Comparison of ENCODE assay signal across 8 cellular contexts in genomic region chr7:2527505-2528464, GRCh38. TPM values are rescaled to one million over a fixed set of nuclear protein-coding genes. Genes with fewer than 3 reads are reported as not detected.
A peak's percentile ranks its signal among the peaks of the same experiment; 100 is the strongest.
DNase-seq lines count a peak whose midpoint lies in the region; ATAC-seq, FAIRE-seq and TF ChIP-seq lines count a peak whose summit lies in the region.

No MANE protein-coding gene starts in this region.

- peak; percentile 66 for FAIRE-seq in endothelial cell of umbilical vein (lab: Jason Lieb, UNC)
- FAIRE-seq in GM12891 (lab: Jason Lieb, UNC) = no peak

- H4K20me1 ChIP-seq in endothelial cell of umbilical vein (replicated peaks; ENCODE audit: control insufficient read depth, extremely low read depth, insufficient read depth, low read length) = no peaks in the 10 kb centered on the region

- WGBS in HUES64 = 73% methylated on average over 17 of the region's 17 CpGs

- no peaks in the 10 kb centered on the region for H3K9me3 Mint-ChIP-seq in activated B cell treated with CpG ODN at 0.5 μM for 24 hours

- H3K4me3 Mint-ChIP-seq in activated B cell treated with CpG ODN at 0.5 μM for 24 hours = peak overlapping the region; percentile 79

- TF ChIP-seq POLR2A in endothelial cell of umbilical vein (IDR thresholded peaks at IDR 0.05; ENCODE audit: low read depth, low read length) (no peak), GM12891 (IDR thresholded peaks at IDR 0.05; ENCODE audit: low read depth, low read length) (no peak)

- peak; percentile 72 for DNase-seq in AG20443 (ENCODE audit: low spot score)
- no peak for DNase-seq in activated B cell treated with CpG ODN at 0.5 μM for 24 hours
- DNase-seq in endothelial cell of umbilical vein (ENCODE audit: low read depth, low spot score) = no peak
- peak; percentile 72 for DNase-seq in smooth muscle cell of the brain vasculature (ENCODE audit: low read depth, low spot score)
- DNase-seq in cerebellar nuclear complex (lab: John Stamatoyannopoulos, UW) = no peak
- no peak for DNase-seq in GM12891 (ENCODE audit: insufficient read length, low spot score)

- peaks cover 36% of the 10 kb centered on the region for H3K36me3 Mint-ChIP-seq in activated B cell treated with CpG ODN at 0.5 μM for 24 hours (ENCODE audit: low read depth)

- no peaks in the 10 kb centered on the region for H3K27me3 Mint-ChIP-seq in activated B cell treated with CpG ODN at 0.5 μM for 24 hours

- intact Hi-C loops in activated B cell treated with CpG ODN at 0.5 μM for 24 hours (cut with micrococcal nuclease) (loop anchor here (5.0 to 10.0 kb wide), 3 partner anchors 230 to 1303 kb away; partner anchors contain the start of gene MAD1L1), endothelial cell of umbilical vein (cut with micrococcal nuclease) (loop anchor here (2.0 to 10.0 kb wide), 2 partner anchors 27 to 123 kb away; partner anchors contain the start of genes BRAT1 and CHST12)

- H3K4me3 ChIP-seq in HUES64 (ENCODE audit: low read length) (no peak overlapping the region), endothelial cell of umbilical vein (replicated peaks in 1 of 3; ENCODE audit: insufficient read depth in 1 of 3, low read depth in 1 of 3, low read length in 3 of 3) (no peak overlapping the region)

- H3K27me3 ChIP-seq in HUES64 (ENCODE audit: insufficient read depth, low read length) = no peaks in the 10 kb centered on the region
- H3K27me3 ChIP-seq in endothelial cell of umbilical vein (ENCODE audit: control insufficient read depth in 2 of 2, insufficient read depth in 2 of 2, low read length in 2 of 2) = no peaks in the 10 kb centered on the region

- no peak overlapping the region for H2AFZ ChIP-seq in endothelial cell of umbilical vein (ENCODE audit: low read depth, low read length)

- H3K27ac ChIP-seq in HUES64 (ENCODE audit: low read depth, low read length) = peak overlapping the region; percentile 49; the same call in 1 of the 2 replicates
- H3K27ac ChIP-seq in endothelial cell of umbilical vein (ENCODE audit: insufficient read depth, low read depth, low read length) = no peak overlapping the region

- POLR2A ChIA-PET in activated B cell treated with CpG ODN at 0.5 μM for 24 hours (lab: Charles Lee) (interaction anchor here (0.7 to 5.7 kb wide), 10 partner anchors 7 to 1553 kb away, joined by 3 to 304 read pairs (median 7); partner anchors contain the start of genes IQCE and LFNG), endothelial cell of umbilical vein (lab: Charles Lee) (no interaction called here)

- peaks cover 81% of the 10 kb centered on the region for H3K4me1 Mint-ChIP-seq in activated B cell treated with CpG ODN at 0.5 μM for 24 hours

- peak overlapping the region; percentile 97 for H3K27ac Mint-ChIP-seq in activated B cell treated with CpG ODN at 0.5 μM for 24 hours

- H3K9me3 ChIP-seq in HUES64 (ENCODE audit: insufficient read depth, low read depth, low read length) = no peaks in the 10 kb centered on the region
- H3K9me3 ChIP-seq in endothelial cell of umbilical vein (replicated peaks; ENCODE audit: control insufficient read depth, insufficient read depth, low read length) = no peaks in the 10 kb centered on the region

- H3K4me1 ChIP-seq in HUES64 (ENCODE audit: insufficient read depth, low read length) = peaks cover 26% of the 10 kb centered on the region
- H3K4me1 ChIP-seq in endothelial cell of umbilical vein (ENCODE audit: control insufficient read depth, extremely low read depth, insufficient read depth, low read length) = peaks cover 47% of the 10 kb centered on the region

- BruUV-seq in endothelial cell of umbilical vein (replicated peaks; lab: Mats Ljungman, UMichigan) = no TSS peak

- dilution Hi-C loops in endothelial cell of umbilical vein (cut with MboI; ENCODE audit: extremely low pct_ligation_motif_present, low sequenced_read_pairs) = no loop called here

- H3K36me3 ChIP-seq in HUES64 (ENCODE audit: insufficient read depth, low read length) (peaks cover 35% of the 10 kb centered on the region), endothelial cell of umbilical vein (ENCODE audit: control insufficient read depth in 2 of 2, extremely low read depth in 1 of 2, insufficient read depth in 2 of 2, low read length in 2 of 2) (no peaks in the 10 kb centered on the region)

- no peak for ATAC-seq in activated B cell treated with CpG ODN at 0.5 μM for 24 hours (ENCODE audit: low read depth)
- no peak for ATAC-seq in HG02981 (IDR thresholded peaks at IDR 0.05; ENCODE audit: unreplicated experiment)

- CTCF ChIA-PET in activated B cell treated with CpG ODN at 0.5 μM for 24 hours (lab: Charles Lee) (interaction anchor here (1.1 to 2.7 kb wide), 2 partner anchors 59 to 182 kb away, joined by 4 to 7 read pairs; no protein-coding TSS in a partner anchor), endothelial cell of umbilical vein (lab: Charles Lee) (interaction anchor here (0.7 to 1.0 kb wide), 2 partner anchors 24 to 108 kb away, joined by 3 read pairs; no protein-coding TSS in a partner anchor)

- no peaks in the 10 kb centered on the region for H3K79me2 ChIP-seq in endothelial cell of umbilical vein (ENCODE audit: control insufficient read depth, insufficient read depth, low read length)

- no peak overlapping the region for H3K4me2 ChIP-seq in endothelial cell of umbilical vein (ENCODE audit: insufficient read depth, low read length)

- H3K9me1 ChIP-seq in endothelial cell of umbilical vein (replicated peaks; ENCODE audit: control insufficient read depth, extremely low read depth, insufficient read depth, low read length) = no peaks in the 10 kb centered on the region

- H3K9ac ChIP-seq in HUES64 (ENCODE audit: low read depth, low read length) = no peak overlapping the region
- no peak overlapping the region for H3K9ac ChIP-seq in endothelial cell of umbilical vein (replicated peaks; ENCODE audit: extremely low read depth, insufficient read depth, low read length)

- no peak for TF ChIP-seq CTCF in activated B cell treated with CpG ODN at 0.5 μM for 24 hours (IDR thresholded peaks at IDR 0.05)
- TF ChIP-seq CTCF in endothelial cell of umbilical vein (IDR thresholded peaks at IDR 0.05; ENCODE audit: extremely low read depth in 1 of 2, insufficient read depth in 1 of 2, low read depth in 1 of 2, low read length in 2 of 2) = no peak

TF ChIP-seq in endothelial cell of umbilical vein, 7 proteins besides CTCF, POLR2A, EP300 and RAD21 (continues in another document):
- TF ChIP-seq FOS (IDR thresholded peaks at IDR 0.05; ENCODE audit: borderline replicate concordance, insufficient read depth, low read length) = peak; percentile 54

RNA-seq across cellular contexts. Expression of gene LFNG, which starts 8.2 kb away (rescaled TPM):
- 23.3 TPM for polyA plus RNA-seq in HUES64 (2013, experiment 1 of 2)
- 25.9 TPM for polyA plus RNA-seq in HUES64 (2013, experiment 2 of 2)
- 87.4 and 95.8 TPM in 2 replicates for total RNA-seq in activated B cell treated with CpG ODN at 0.5 μM for 24 hours
- total RNA-seq in endothelial cell of umbilical vein = 12.6 and 15.1 TPM in 2 replicates
- 13.1 and 14.8 TPM in 2 replicates for polyA plus RNA-seq in endothelial cell of umbilical vein
- 8.3 and 11.9 TPM in 2 replicates for polyA plus RNA-seq in endothelial cell of umbilical vein (2011; cell fraction: cytosol; rRNA removed)
- 9.8 and 11.4 TPM in 2 replicates for polyA plus RNA-seq in endothelial cell of umbilical vein (2011; cell fraction: nucleus; rRNA removed)
- 2.4 and 3.1 TPM in 2 replicates for polyA plus RNA-seq in endothelial cell of umbilical vein (2012)
- polyA minus RNA-seq in endothelial cell of umbilical vein = 9.5 and 10.4 TPM in 2 replicates
- polyA minus RNA-seq in endothelial cell of umbilical vein (2011; cell fraction: cytosol; rRNA and poly(A)+ RNA removed) = 7.8 TPM
- 6.2 and 13.7 TPM in 2 replicates for polyA minus RNA-seq in endothelial cell of umbilical vein (2011; cell fraction: nucleus; rRNA and poly(A)+ RNA removed)
- 0.04 TPM for polyA plus RNA-seq in GM12891 (2012; ENCODE audit: low read depth, missing spikeins)

RNA-seq across cellular contexts. Expression of gene BRAT1, which starts 27.5 kb away (rescaled TPM):
- 33.9 TPM for polyA plus RNA-seq in HUES64 (2013, experiment 1 of 2)
- polyA plus RNA-seq in HUES64 (2013, experiment 2 of 2) = 33.3 TPM
- total RNA-seq in activated B cell treated with CpG ODN at 0.5 μM for 24 hours = 29.6 and 31.7 TPM in 2 replicates
- total RNA-seq in endothelial cell of umbilical vein = 31.6 and 32.2 TPM in 2 replicates
- 31.1 and 40.3 TPM in 2 replicates for polyA plus RNA-seq in endothelial cell of umbilical vein
- 17.5 and 24.9 TPM in 2 replicates for polyA plus RNA-seq in endothelial cell of umbilical vein (2011; cell fraction: cytosol; rRNA removed)
- polyA plus RNA-seq in endothelial cell of umbilical vein (2011; cell fraction: nucleus; rRNA removed) = 64.9 and 75.7 TPM in 2 replicates
- polyA plus RNA-seq in endothelial cell of umbilical vein (2012) = 22.1 and 23.0 TPM in 2 replicates
- 13.8 and 14.1 TPM in 2 replicates for polyA minus RNA-seq in endothelial cell of umbilical vein
- polyA minus RNA-seq in endothelial cell of umbilical vein (2011; cell fraction: cytosol; rRNA and poly(A)+ RNA removed) = 29.8 TPM
- 10.8 and 13.0 TPM in 2 replicates for polyA minus RNA-seq in endothelial cell of umbilical vein (2011; cell fraction: nucleus; rRNA and poly(A)+ RNA removed)
- 13.5 TPM for polyA plus RNA-seq in GM12891 (2012; ENCODE audit: low read depth, missing spikeins)

RNA-seq across cellular contexts. Expression of gene IQCE, which starts 31.0 kb away (rescaled TPM):
- polyA plus RNA-seq in HUES64 (2013, experiment 1 of 2) = 3.9 TPM
- polyA plus RNA-seq in HUES64 (2013, experiment 2 of 2) = 4.8 TPM
- total RNA-seq in activated B cell treated with CpG ODN at 0.5 μM for 24 hours = 7.5 and 7.7 TPM in 2 replicates
- total RNA-seq in endothelial cell of umbilical vein = 11.3 and 14.5 TPM in 2 replicates
- 4.8 and 4.9 TPM in 2 replicates for polyA plus RNA-seq in endothelial cell of umbilical vein
- 5.5 and 5.8 TPM in 2 replicates for polyA plus RNA-seq in endothelial cell of umbilical vein (2011; cell fraction: cytosol; rRNA removed)
- 18.5 and 18.6 TPM in 2 replicates for polyA plus RNA-seq in endothelial cell of umbilical vein (2011; cell fraction: nucleus; rRNA removed)
- polyA plus RNA-seq in endothelial cell of umbilical vein (2012) = 6.0 and 9.1 TPM in 2 replicates
- 9.3 and 13.5 TPM in 2 replicates for polyA minus RNA-seq in endothelial cell of umbilical vein
- polyA minus RNA-seq in endothelial cell of umbilical vein (2011; cell fraction: cytosol; rRNA and poly(A)+ RNA removed) = 10.9 TPM
- 7.7 and 8.8 TPM in 2 replicates for polyA minus RNA-seq in endothelial cell of umbilical vein (2011; cell fraction: nucleus; rRNA and poly(A)+ RNA removed)
- polyA plus RNA-seq in GM12891 (2012; ENCODE audit: low read depth, missing spikeins) = 2.6 TPM

RNA-seq across cellular contexts. Expression of gene GRIFIN, which starts 51.6 kb away (rescaled TPM):
- not detected for polyA plus RNA-seq in HUES64 (2013, experiment 1 of 2)
- not detected for polyA plus RNA-seq in HUES64 (2013, experiment 2 of 2)
- not detected in 2 replicates for total RNA-seq in activated B cell treated with CpG ODN at 0.5 μM for 24 hours
- not detected in 2 replicates for total RNA-seq in endothelial cell of umbilical vein
- not detected in 2 replicates for polyA plus RNA-seq in endothelial cell of umbilical vein
- polyA plus RNA-seq in endothelial cell of umbilical vein (2011; cell fraction: cytosol; rRNA removed) = not detected in 2 replicates
- not detected in 2 replicates for polyA plus RNA-seq in endothelial cell of umbilical vein (2011; cell fraction: nucleus; rRNA removed)
- not detected in 2 replicates for polyA plus RNA-seq in endothelial cell of umbilical vein (2012)
- not detected in 2 replicates for polyA minus RNA-seq in endothelial cell of umbilical vein
- not detected for polyA minus RNA-seq in endothelial cell of umbilical vein (2011; cell fraction: cytosol; rRNA and poly(A)+ RNA removed)
- polyA minus RNA-seq in endothelial cell of umbilical vein (2011; cell fraction: nucleus; rRNA and poly(A)+ RNA removed) = not detected in 2 replicates
- not detected for polyA plus RNA-seq in GM12891 (2012; ENCODE audit: low read depth, missing spikeins)

Comparison
In these comparisons a context has a peak if more than half of its experiments do, and no peak if none do; other contexts are left out.
1. DNase-seq: peak in AG20443 (single experiment) and smooth muscle cell of the brain vasculature (single experiment); none in activated B cell treated with CpG ODN at 0.5 μM for 24 hours (single experiment), endothelial cell of umbilical vein (single experiment), cerebellar nuclear complex (0 of 2) and GM12891 (single experiment).